Comparison of ENCODE assay signal across 22 cellular contexts in the genomic region with DNA sequence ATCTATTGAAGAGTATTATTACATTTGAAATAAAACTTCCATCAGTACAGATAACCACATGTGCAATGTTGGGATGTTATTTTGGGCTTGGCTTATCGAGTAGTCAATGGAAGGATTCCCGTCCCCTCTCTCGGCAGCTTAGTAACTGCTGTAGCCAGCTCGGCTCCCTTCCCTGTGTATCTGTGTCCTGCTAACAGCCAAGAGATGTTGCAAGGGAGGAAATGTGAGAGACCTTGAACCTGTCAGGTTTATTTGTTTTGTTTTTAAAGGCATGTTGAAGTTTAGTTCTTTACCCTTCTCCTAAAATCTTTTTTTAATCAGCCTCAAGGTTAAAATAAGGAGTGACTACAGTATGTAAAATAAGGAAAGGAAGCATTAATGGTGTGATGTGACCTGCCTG. TPM values are rescaled to one million over a fixed set of nuclear protein-coding genes. Genes with fewer than 3 reads are reported as not detected.
DNase-seq lines count a peak whose midpoint lies in the region; ATAC-seq and TF ChIP-seq lines count a peak whose summit lies in the region.
"Had no signal": no experiment of that assay in that cellular context is flagged by ENCODE, and none has a peak within 500 bp of the region (broad histone marks: within the 10 kb centered on the region; RNA-seq: fewer than 3 reads in every experiment).

No MANE protein-coding gene starts in this region.

- peak overlapping the region in 1 of 2 donors; percentile 56 for H3K27ac ChIP-seq in ovary
- no peak overlapping the region for H3K27ac ChIP-seq in stomach
- H3K27ac ChIP-seq: ascending aorta had no signal

- H3K4me3 Mint-ChIP-seq in WTC11: no peak overlapping the region
- H3K4me3 Mint-ChIP-seq in activated T-helper 1 cell treated with anti-CD3 and anti-CD28 coated beads, Interleukin-12 subunit alpha, Interleukin-12 subunit beta, Interleukin-2, Interleukin-4 antibody, amounts not matched to agents 30 ng/mL and 10 ng/mL and 1 ng/mL, durations not matched to agents 14 hours and 24 hours and 36 hours: no peak overlapping the region
- no peak overlapping the region for H3K4me3 Mint-ChIP-seq in activated naive CD8-positive, alpha-beta T cell treated with anti-CD3 and anti-CD28 coated beads for 36 hours
- H3K4me3 Mint-ChIP-seq: CD14-positive monocyte, memory B cell had no signal

- H3K9me3 Mint-ChIP-seq in WTC11: no peaks in the 10 kb centered on the region
- no peaks in the 10 kb centered on the region for H3K9me3 Mint-ChIP-seq in activated T-helper 1 cell treated with anti-CD3 and anti-CD28 coated beads, Interleukin-12 subunit alpha, Interleukin-12 subunit beta, Interleukin-2, Interleukin-4 antibody, amounts not matched to agents 30 ng/mL and 10 ng/mL and 1 ng/mL, durations not matched to agents 14 hours and 24 hours and 36 hours
- H3K9me3 Mint-ChIP-seq in activated naive CD8-positive, alpha-beta T cell treated with anti-CD3 and anti-CD28 coated beads for 36 hours: no peaks in the 10 kb centered on the region
- H3K9me3 Mint-ChIP-seq: CD14-positive monocyte, memory B cell had no signal

- no peak for TF ChIP-seq CTCF in WTC11 (IDR thresholded peaks at IDR 0.05)
- TF ChIP-seq CTCF in ovary (IDR thresholded peaks at IDR 0.05): no peak
- no peak for TF ChIP-seq CTCF in stomach (IDR thresholded peaks at IDR 0.05)

- no peak for TF ChIP-seq EP300 in ovary (IDR thresholded peaks at IDR 0.05)
- no peak for TF ChIP-seq EP300 in stomach (IDR thresholded peaks at IDR 0.05)

- peaks cover 5% of the 10 kb centered on the region; the same call in 1 of the 2 replicates for H3K27me3 Mint-ChIP-seq in WTC11 (ENCODE audit: low read depth)
- H3K27me3 Mint-ChIP-seq in activated T-helper 1 cell treated with anti-CD3 and anti-CD28 coated beads, Interleukin-12 subunit alpha, Interleukin-12 subunit beta, Interleukin-2, Interleukin-4 antibody, amounts not matched to agents 30 ng/mL and 10 ng/mL and 1 ng/mL, durations not matched to agents 14 hours and 24 hours and 36 hours (ENCODE audit: insufficient read depth): no peaks in the 10 kb centered on the region
- no peaks in the 10 kb centered on the region for H3K27me3 Mint-ChIP-seq in activated naive CD8-positive, alpha-beta T cell treated with anti-CD3 and anti-CD28 coated beads for 36 hours
- H3K27me3 Mint-ChIP-seq: memory B cell had no signal

- CTCF ChIA-PET in WTC11 (lab: Charles Lee): no interaction called here

- H3K4me1 Mint-ChIP-seq in WTC11: peaks cover 11% of the 10 kb centered on the region
- peaks cover 6% of the 10 kb centered on the region for H3K4me1 Mint-ChIP-seq in activated T-helper 1 cell treated with anti-CD3 and anti-CD28 coated beads, Interleukin-12 subunit alpha, Interleukin-12 subunit beta, Interleukin-2, Interleukin-4 antibody, amounts not matched to agents 30 ng/mL and 10 ng/mL and 1 ng/mL, durations not matched to agents 14 hours and 24 hours and 36 hours (ENCODE audit: low read depth)
- H3K4me1 Mint-ChIP-seq in activated naive CD8-positive, alpha-beta T cell treated with anti-CD3 and anti-CD28 coated beads for 36 hours: peaks cover 14% of the 10 kb centered on the region
- H3K4me1 Mint-ChIP-seq: CD14-positive monocyte, memory B cell had no signal

- DNase-seq in Ammon's horn (ENCODE audit: low spot score) (peak; percentile 48), WTC11 (ENCODE audit: low spot score) (no peak), left cardiac atrium (peak; percentile 41), ovary (peak; percentile 56 to 82 (median 67)), stomach (no peak)
- DNase-seq in activated T-helper 1 cell treated with anti-CD3 and anti-CD28 coated beads, Interleukin-12 subunit alpha, Interleukin-12 subunit beta, Interleukin-2, Interleukin-4 antibody, amounts not matched to agents 30 ng/mL and 10 ng/mL and 1 ng/mL, durations not matched to agents 14 hours and 24 hours and 36 hours (ENCODE audit: low spot score): no peak
- DNase-seq in activated naive CD8-positive, alpha-beta T cell treated with anti-CD3 and anti-CD28 coated beads for 36 hours: no peak
- DNase-seq: activated CD8-positive, alpha-beta memory T cell treated with anti-CD3 and anti-CD28 coated beads for 24 hours; activated effector memory CD4-positive, alpha-beta T cell treated with Interleukin-2 at 50 U/mL for 16 hours; NCI-H1436; NCI-H345; NK-92 treated with Interleukin-12 subunit alpha and Interleukin-12 subunit beta, amount 100 ng/mL, for 24 hours; SHP77 had no signal

- H3K27ac Mint-ChIP-seq in WTC11: no peak overlapping the region; the same call in 1 of the 2 replicates
- H3K27ac Mint-ChIP-seq in activated T-helper 1 cell treated with anti-CD3 and anti-CD28 coated beads, Interleukin-12 subunit alpha, Interleukin-12 subunit beta, Interleukin-2, Interleukin-4 antibody, amounts not matched to agents 30 ng/mL and 10 ng/mL and 1 ng/mL, durations not matched to agents 14 hours and 24 hours and 36 hours: no peak overlapping the region
- no peak overlapping the region for H3K27ac Mint-ChIP-seq in activated naive CD8-positive, alpha-beta T cell treated with anti-CD3 and anti-CD28 coated beads for 36 hours

- no peak for ATAC-seq in WTC11
- ATAC-seq in left cardiac atrium: peak; percentile 44 to 68
- ATAC-seq in activated CD4-positive, CD25-positive, alpha-beta regulatory T cell treated with anti-CD3 and anti-CD28 coated beads, Interleukin-2, amount 50 U/mL, for 24 hours: no peak

- H3K36me3 ChIP-seq in ovary (no peaks in the 10 kb centered on the region), stomach (peaks cover 29 to 38% (median 34%) of the 10 kb centered on the region in 4 donors)

- H3K9me3 ChIP-seq in ovary: no peaks in the 10 kb centered on the region
- H3K9me3 ChIP-seq in stomach: no peaks in the 10 kb centered on the region
- H3K9me3 ChIP-seq: ascending aorta had no signal

- peaks cover 19% of the 10 kb centered on the region for H3K4me1 ChIP-seq in ovary (ENCODE audit: insufficient read depth)
- peaks cover 0 to 45% (median 21%) of the 10 kb centered on the region in 4 donors for H3K4me1 ChIP-seq in stomach
- H3K4me1 ChIP-seq: ascending aorta had no signal

- H3K36me3 Mint-ChIP-seq in WTC11: peaks cover 31% of the 10 kb centered on the region
- H3K36me3 Mint-ChIP-seq in activated T-helper 1 cell treated with anti-CD3 and anti-CD28 coated beads, Interleukin-12 subunit alpha, Interleukin-12 subunit beta, Interleukin-2, Interleukin-4 antibody, amounts not matched to agents 30 ng/mL and 10 ng/mL and 1 ng/mL, durations not matched to agents 14 hours and 24 hours and 36 hours (ENCODE audit: low read depth): peaks cover 23% of the 10 kb centered on the region
- H3K36me3 Mint-ChIP-seq in activated naive CD8-positive, alpha-beta T cell treated with anti-CD3 and anti-CD28 coated beads for 36 hours: peaks cover 14% of the 10 kb centered on the region

- H3K4me3 ChIP-seq in ovary: no peak overlapping the region
- no peak overlapping the region for H3K4me3 ChIP-seq in stomach
- H3K4me3 ChIP-seq: ascending aorta had no signal

- H3K27me3 ChIP-seq in ovary (no peaks in the 10 kb centered on the region), stomach (no peaks in the 10 kb centered on the region)
- H3K27me3 ChIP-seq: ascending aorta had no signal

- intact Hi-C loops in left cardiac atrium (cut with DNase I): loop anchor here in 1 of 2 donors (2.0 kb wide), 1 partner anchor 13 kb away; a partner anchor contains a TSS
- intact Hi-C loops in ovary (cut with DNase I): loop anchor here in 1 of 4 donors (5.0 kb wide), 1 partner anchor 59 kb away; no protein-coding TSS in a partner anchor
- intact Hi-C loops in stomach (cut with DNase I; ENCODE audit: low total_unique reads): no loop called here
- intact Hi-C loops in activated T-helper 1 cell treated with anti-CD3 and anti-CD28 coated beads, Interleukin-12 subunit alpha, Interleukin-12 subunit beta, Interleukin-2, Interleukin-4 antibody, amounts not matched to agents 30 ng/mL and 10 ng/mL and 1 ng/mL, durations not matched to agents 14 hours and 24 hours and 36 hours (cut with micrococcal nuclease): loop anchor here (10.0 kb wide), 1 partner anchor 351 kb away; no protein-coding TSS in a partner anchor

- TF ChIP-seq POLR2A in ovary (IDR thresholded peaks at IDR 0.05) (no peak), stomach (IDR thresholded peaks at IDR 0.05) (no peak)

- WGBS in ovary, 3 donors: 4 to 12% (median 6%) methylated on average over 4 of the region's 4 CpGs
- 69 to 84% (median 81%) methylated on average over 4 of the region's 4 CpGs for WGBS in stomach, 5 donors

- POLR2A ChIA-PET in WTC11 (lab: Charles Lee): no interaction called here

RNA-seq across cellular contexts. Expression of a gene that starts 13.6 kb away (rescaled TPM):
- 42.9 to 51.1 TPM (median 49.7 TPM) in 3 replicates for total RNA-seq in WTC11 (2021)
- 10 to 100 TPM; 16.3 to 18.5 TPM for total RNA-seq in left cardiac atrium
- total RNA-seq in ovary: 10 to 100 TPM in 6 of 7 donors, 1 to 10 TPM in 1; 8.0 to 24.3 (median 17.2) TPM
- 10 to 100 TPM; 15.1 to 20.2 TPM for polyA plus RNA-seq in ovary
- total RNA-seq in stomach: 10 to 100 TPM in 2 of 5 donors, 1 to 10 TPM in 3; 3.5 to 46.2 (median 5.8) TPM
- polyA plus RNA-seq in stomach: 10 to 100 TPM in 2 of 3 donors, 1 to 10 TPM in 1; 9.6 to 14.8 (median 12.4) TPM
- total RNA-seq in activated T-helper 1 cell treated with anti-CD3 and anti-CD28 coated beads, Interleukin-12 subunit alpha, Interleukin-12 subunit beta, Interleukin-2, Interleukin-4 antibody, amounts not matched to agents 30 ng/mL and 10 ng/mL and 1 ng/mL, durations not matched to agents 14 hours and 24 hours and 36 hours: 77.3 and 77.4 TPM in 2 replicates
- 10 to 100 TPM; 44.8 to 46.2 TPM for total RNA-seq in activated naive CD8-positive, alpha-beta T cell treated with anti-CD3 and anti-CD28 coated beads for 36 hours

RNA-seq across cellular contexts. Expression of a gene that starts 34.2 kb away (rescaled TPM):
- total RNA-seq in WTC11 (2021) (0.69 to 1.6 TPM (median 0.76 TPM) in 3 replicates), left cardiac atrium (10 to 100 TPM; 40.6 to 42.2 TPM), ovary (10 to 100 TPM in 1 of 7 donors, 1 to 10 TPM in 6; 1.8 to 11.0 (median 6.2) TPM), stomach (10 to 100 TPM in 2 of 5 donors, 1 to 10 TPM in 3; 1.7 to 29.3 (median 6.5) TPM)
- polyA plus RNA-seq in ovary (10 to 100 TPM in 1 of 2 donors, 1 to 10 TPM in 1; 4.3 to 16.7 TPM), stomach (100 to 1,000 TPM in 1 of 3 donors, 1 to 10 TPM in 2; 3.1 to 345 (median 6.8) TPM)
- total RNA-seq in activated T-helper 1 cell treated with anti-CD3 and anti-CD28 coated beads, Interleukin-12 subunit alpha, Interleukin-12 subunit beta, Interleukin-2, Interleukin-4 antibody, amounts not matched to agents 30 ng/mL and 10 ng/mL and 1 ng/mL, durations not matched to agents 14 hours and 24 hours and 36 hours: 1.9 and 2.6 TPM in 2 replicates
- total RNA-seq in activated naive CD8-positive, alpha-beta T cell treated with anti-CD3 and anti-CD28 coated beads for 36 hours: under 1 TPM; 0.88 to 0.99 TPM
- polyA plus RNA-seq: CD14-positive monocyte had no signal

RNA-seq across cellular contexts. Expression of a gene that starts 41.9 kb away (rescaled TPM):
- 0.71 to 1.2 TPM (median 1.0 TPM) in 3 replicates for total RNA-seq in WTC11 (2021)
- total RNA-seq in left cardiac atrium: not detected
- 1 to 10 TPM in 1 of 7 donors, under 1 TPM in 2, not detected in 4; 0.69 to 1.7 (median 0.86) TPM for total RNA-seq in ovary
- under 1 TPM in 1 of 2 donors, not detected in 1; 0.51 TPM for polyA plus RNA-seq in ovary
- total RNA-seq in stomach: not detected
- under 1 TPM in 1 of 3 donors, not detected in 2; 0.93 TPM for polyA plus RNA-seq in stomach
- total RNA-seq in activated T-helper 1 cell treated with anti-CD3 and anti-CD28 coated beads, Interleukin-12 subunit alpha, Interleukin-12 subunit beta, Interleukin-2, Interleukin-4 antibody, amounts not matched to agents 30 ng/mL and 10 ng/mL and 1 ng/mL, durations not matched to agents 14 hours and 24 hours and 36 hours: not detected in 2 replicates
- total RNA-seq in activated naive CD8-positive, alpha-beta T cell treated with anti-CD3 and anti-CD28 coated beads for 36 hours: not detected
- total RNA-seq: ascending aorta; LHCN-M2; renal cortical epithelial cell; T-helper 1 cell treated with Interleukin-12 subunit alpha and Interleukin-12 subunit beta and Interleukin-4 antibody, amounts not matched to agents 30 ng/mL and 1 ng/mL, for 36 hours; urinary bladder had no signal
- polyA plus RNA-seq: CD14-positive monocyte, neural cell had no signal

Comparison
In these comparisons a context has a peak if more than half of its experiments do, and no peak if none do; other contexts are left out.
1. DNase-seq: peak in Ammon's horn (single experiment), left cardiac atrium (single experiment) and ovary (5 of 5); none in WTC11 (single experiment), stomach (single experiment), activated T-helper 1 cell treated with anti-CD3 and anti-CD28 coated beads, Interleukin-12 subunit alpha, Interleukin-12 subunit beta, Interleukin-2, Interleukin-4 antibody, amounts not matched to agents 30 ng/mL and 10 ng/mL and 1 ng/mL, durations not matched to agents 14 hours and 24 hours and 36 hours (single experiment) and activated naive CD8-positive, alpha-beta T cell treated with anti-CD3 and anti-CD28 coated beads for 36 hours (single experiment).
2. ATAC-seq: peak in left cardiac atrium (2 of 2); none in WTC11 (single experiment) and activated CD4-positive, CD25-positive, alpha-beta regulatory T cell treated with anti-CD3 and anti-CD28 coated beads, Interleukin-2, amount 50 U/mL, for 24 hours (0 of 2).